In genomic region chr2:128442053-128442751, GRCh38 we compare ENCODE assay signal across 1 cellular context.
TF ChIP-seq lines count a peak whose summit lies in the region.

No MANE protein-coding gene starts in this region.

TF ChIP-seq in HepG2, 621 proteins besides CTCF, POLR2A, EP300 and RAD21 (continued from another document and continues in another):
- TF ChIP-seq, protein P1, sequence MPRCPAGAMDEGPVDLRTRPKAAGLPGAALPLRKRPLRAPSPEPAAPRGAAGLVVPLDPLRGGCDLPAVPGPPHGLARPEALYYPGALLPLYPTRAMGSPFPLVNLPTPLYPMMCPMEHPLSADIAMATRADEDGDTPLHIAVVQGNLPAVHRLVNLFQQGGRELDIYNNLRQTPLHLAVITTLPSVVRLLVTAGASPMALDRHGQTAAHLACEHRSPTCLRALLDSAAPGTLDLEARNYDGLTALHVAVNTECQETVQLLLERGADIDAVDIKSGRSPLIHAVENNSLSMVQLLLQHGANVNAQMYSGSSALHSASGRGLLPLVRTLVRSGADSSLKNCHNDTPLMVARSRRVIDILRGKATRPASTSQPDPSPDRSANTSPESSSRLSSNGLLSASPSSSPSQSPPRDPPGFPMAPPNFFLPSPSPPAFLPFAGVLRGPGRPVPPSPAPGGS (CRISPR knock-in tag; IDR thresholded peaks at IDR 0.05) = no peak
- TF ChIP-seq AGO2 (optimal IDR thresholded peaks at IDR 0.05; ENCODE audit: low read depth, low read length) (no peak), GMEB2 (CRISPR knock-in tag; IDR thresholded peaks at IDR 0.05; ENCODE audit: low read depth) (no peak), ZFP82 (CRISPR knock-in tag; IDR thresholded peaks at IDR 0.05; ENCODE audit: borderline replicate concordance) (no peak), TIGD3 (CRISPR knock-in tag; IDR thresholded peaks at IDR 0.05; ENCODE audit: borderline replicate concordance) (no peak), TRIM24 (CRISPR knock-in tag; IDR thresholded peaks at IDR 0.05) (no peak), NR1H2 (CRISPR knock-in tag; IDR thresholded peaks at IDR 0.05; ENCODE audit: borderline replicate concordance, low read depth) (no peak), CAMTA2 (CRISPR knock-in tag; IDR thresholded peaks at IDR 0.05; ENCODE audit: borderline replicate concordance) (no peak), ZFYVE20 (CRISPR knock-in tag; IDR thresholded peaks at IDR 0.05; ENCODE audit: borderline replicate concordance, low read depth) (no peak), HOXA5 (CRISPR knock-in tag; IDR thresholded peaks at IDR 0.05) (no peak), TBX2 (CRISPR knock-in tag; IDR thresholded peaks at IDR 0.05; ENCODE audit: borderline replicate concordance) (no peak), THAP8 (CRISPR knock-in tag; IDR thresholded peaks at IDR 0.05; ENCODE audit: borderline replicate concordance) (no peak), NONO (IDR thresholded peaks at IDR 0.05) (no peak), NONO (CRISPR knock-in tag; conservative IDR thresholded peaks at IDR 0.05) (no peak), MTA1 (CRISPR knock-in tag; IDR thresholded peaks at IDR 0.05; ENCODE audit: borderline replicate concordance) (no peak), CSRNP2 (CRISPR knock-in tag; conservative IDR thresholded peaks at IDR 0.05; ENCODE audit: low read depth) (no peak), FIP1L1 (IDR thresholded peaks at IDR 0.05; ENCODE audit: borderline replicate concordance, insufficient read depth, low read depth, low read length) (no peak), ZMYM4 (CRISPR knock-in tag; IDR thresholded peaks at IDR 0.05) (no peak), GPN1 (CRISPR knock-in tag; IDR thresholded peaks at IDR 0.05; ENCODE audit: borderline replicate concordance) (no peak), GATAD2A (CRISPR knock-in tag; IDR thresholded peaks at IDR 0.05) (peak; percentile 39; the same call in 1 of the 2 replicates), ZBTB44 (CRISPR knock-in tag; IDR thresholded peaks at IDR 0.05) (no peak), NFYB (CRISPR knock-in tag; IDR thresholded peaks at IDR 0.05) (no peak), ZNF460 (CRISPR knock-in tag; IDR thresholded peaks at IDR 0.05; ENCODE audit: borderline replicate concordance) (no peak), ZBTB42 (CRISPR knock-in tag; IDR thresholded peaks at IDR 0.05) (no peak), ZNF326 (CRISPR knock-in tag; IDR thresholded peaks at IDR 0.05; ENCODE audit: borderline replicate concordance) (no peak), ZNF562 (CRISPR knock-in tag; IDR thresholded peaks at IDR 0.05; ENCODE audit: borderline replicate concordance) (no peak), ZBTB3 (CRISPR knock-in tag; IDR thresholded peaks at IDR 0.05; ENCODE audit: borderline replicate concordance, low read depth) (no peak), ZNF510 (CRISPR knock-in tag; IDR thresholded peaks at IDR 0.05; ENCODE audit: low read depth) (no peak), ZNF17 (CRISPR knock-in tag; IDR thresholded peaks at IDR 0.05) (no peak), MAZ (IDR thresholded peaks at IDR 0.05; ENCODE audit: borderline replicate concordance, low read depth, low read length) (no peak), MAZ (CRISPR knock-in tag; IDR thresholded peaks at IDR 0.05; ENCODE audit: low read depth) (no peak), ZNF225 (CRISPR knock-in tag; IDR thresholded peaks at IDR 0.05) (no peak), FOXA3 (CRISPR knock-in tag; IDR thresholded peaks at IDR 0.05) (peak; percentile 35; the same call in 1 of the 2 replicates), RORA (CRISPR knock-in tag; IDR thresholded peaks at IDR 0.05) (no peak), MYPOP (CRISPR knock-in tag; IDR thresholded peaks at IDR 0.05) (no peak)
- TF ChIP-seq, protein P2, sequence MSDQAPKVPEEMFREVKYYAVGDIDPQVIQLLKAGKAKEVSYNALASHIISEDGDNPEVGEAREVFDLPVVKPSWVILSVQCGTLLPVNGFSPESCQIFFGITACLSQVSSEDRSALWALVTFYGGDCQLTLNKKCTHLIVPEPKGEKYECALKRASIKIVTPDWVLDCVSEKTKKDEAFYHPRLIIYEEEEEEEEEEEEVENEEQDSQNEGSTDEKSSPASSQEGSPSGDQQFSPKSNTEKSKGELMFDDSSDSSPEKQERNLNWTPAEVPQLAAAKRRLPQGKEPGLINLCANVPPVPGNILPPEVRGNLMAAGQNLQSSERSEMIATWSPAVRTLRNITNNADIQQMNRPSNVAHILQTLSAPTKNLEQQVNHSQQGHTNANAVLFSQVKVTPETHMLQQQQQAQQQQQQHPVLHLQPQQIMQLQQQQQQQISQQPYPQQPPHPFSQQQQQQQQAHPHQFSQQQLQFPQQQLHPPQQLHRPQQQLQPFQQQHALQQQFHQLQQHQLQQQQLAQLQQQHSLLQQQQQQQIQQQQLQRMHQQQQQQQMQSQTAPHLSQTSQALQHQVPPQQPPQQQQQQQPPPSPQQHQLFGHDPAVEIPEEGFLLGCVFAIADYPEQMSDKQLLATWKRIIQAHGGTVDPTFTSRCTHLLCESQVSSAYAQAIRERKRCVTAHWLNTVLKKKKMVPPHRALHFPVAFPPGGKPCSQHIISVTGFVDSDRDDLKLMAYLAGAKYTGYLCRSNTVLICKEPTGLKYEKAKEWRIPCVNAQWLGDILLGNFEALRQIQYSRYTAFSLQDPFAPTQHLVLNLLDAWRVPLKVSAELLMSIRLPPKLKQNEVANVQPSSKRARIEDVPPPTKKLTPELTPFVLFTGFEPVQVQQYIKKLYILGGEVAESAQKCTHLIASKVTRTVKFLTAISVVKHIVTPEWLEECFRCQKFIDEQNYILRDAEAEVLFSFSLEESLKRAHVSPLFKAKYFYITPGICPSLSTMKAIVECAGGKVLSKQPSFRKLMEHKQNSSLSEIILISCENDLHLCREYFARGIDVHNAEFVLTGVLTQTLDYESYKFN (CRISPR knock-in tag; conservative IDR thresholded peaks at IDR 0.05) = 0 out of 2 replicates have a peak, but pooled peaks have one; percentile 28
- TF ChIP-seq, protein P3, sequence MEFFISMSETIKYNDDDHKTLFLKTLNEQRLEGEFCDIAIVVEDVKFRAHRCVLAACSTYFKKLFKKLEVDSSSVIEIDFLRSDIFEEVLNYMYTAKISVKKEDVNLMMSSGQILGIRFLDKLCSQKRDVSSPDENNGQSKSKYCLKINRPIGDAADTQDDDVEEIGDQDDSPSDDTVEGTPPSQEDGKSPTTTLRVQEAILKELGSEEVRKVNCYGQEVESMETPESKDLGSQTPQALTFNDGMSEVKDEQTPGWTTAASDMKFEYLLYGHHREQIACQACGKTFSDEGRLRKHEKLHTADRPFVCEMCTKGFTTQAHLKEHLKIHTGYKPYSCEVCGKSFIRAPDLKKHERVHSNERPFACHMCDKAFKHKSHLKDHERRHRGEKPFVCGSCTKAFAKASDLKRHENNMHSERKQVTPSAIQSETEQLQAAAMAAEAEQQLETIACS (CRISPR knock-in tag; IDR thresholded peaks at IDR 0.05) = no peak
- TF ChIP-seq, protein P4, sequence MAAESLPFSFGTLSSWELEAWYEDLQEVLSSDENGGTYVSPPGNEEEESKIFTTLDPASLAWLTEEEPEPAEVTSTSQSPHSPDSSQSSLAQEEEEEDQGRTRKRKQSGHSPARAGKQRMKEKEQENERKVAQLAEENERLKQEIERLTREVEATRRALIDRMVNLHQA (CRISPR knock-in tag; IDR thresholded peaks at IDR 0.05) = no peak
- TF ChIP-seq, protein P5, sequence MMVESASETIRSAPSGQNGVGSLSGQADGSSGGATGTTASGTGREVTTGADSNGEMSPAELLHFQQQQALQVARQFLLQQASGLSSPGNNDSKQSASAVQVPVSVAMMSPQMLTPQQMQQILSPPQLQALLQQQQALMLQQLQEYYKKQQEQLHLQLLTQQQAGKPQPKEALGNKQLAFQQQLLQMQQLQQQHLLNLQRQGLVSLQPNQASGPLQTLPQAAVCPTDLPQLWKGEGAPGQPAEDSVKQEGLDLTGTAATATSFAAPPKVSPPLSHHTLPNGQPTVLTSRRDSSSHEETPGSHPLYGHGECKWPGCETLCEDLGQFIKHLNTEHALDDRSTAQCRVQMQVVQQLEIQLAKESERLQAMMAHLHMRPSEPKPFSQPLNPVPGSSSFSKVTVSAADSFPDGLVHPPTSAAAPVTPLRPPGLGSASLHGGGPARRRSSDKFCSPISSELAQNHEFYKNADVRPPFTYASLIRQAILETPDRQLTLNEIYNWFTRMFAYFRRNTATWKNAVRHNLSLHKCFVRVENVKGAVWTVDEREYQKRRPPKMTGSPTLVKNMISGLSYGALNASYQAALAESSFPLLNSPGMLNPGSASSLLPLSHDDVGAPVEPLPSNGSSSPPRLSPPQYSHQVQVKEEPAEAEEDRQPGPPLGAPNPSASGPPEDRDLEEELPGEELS (CRISPR knock-in tag; IDR thresholded peaks at IDR 0.05) = peak; percentile 43; the same call in 1 of the 2 replicates
- TF ChIP-seq, protein P6, sequence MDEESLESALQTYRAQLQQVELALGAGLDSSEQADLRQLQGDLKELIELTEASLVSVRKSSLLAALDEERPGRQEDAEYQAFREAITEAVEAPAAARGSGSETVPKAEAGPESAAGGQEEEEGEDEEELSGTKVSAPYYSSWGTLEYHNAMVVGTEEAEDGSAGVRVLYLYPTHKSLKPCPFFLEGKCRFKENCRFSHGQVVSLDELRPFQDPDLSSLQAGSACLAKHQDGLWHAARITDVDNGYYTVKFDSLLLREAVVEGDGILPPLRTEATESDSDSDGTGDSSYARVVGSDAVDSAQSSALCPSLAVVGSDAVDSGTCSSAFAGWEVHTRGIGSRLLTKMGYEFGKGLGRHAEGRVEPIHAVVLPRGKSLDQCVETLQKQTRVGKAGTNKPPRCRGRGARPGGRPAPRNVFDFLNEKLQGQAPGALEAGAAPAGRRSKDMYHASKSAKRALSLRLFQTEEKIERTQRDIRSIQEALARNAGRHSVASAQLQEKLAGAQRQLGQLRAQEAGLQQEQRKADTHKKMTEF (CRISPR knock-in tag; IDR thresholded peaks at IDR 0.05) = no peak
- TF ChIP-seq, protein P7, sequence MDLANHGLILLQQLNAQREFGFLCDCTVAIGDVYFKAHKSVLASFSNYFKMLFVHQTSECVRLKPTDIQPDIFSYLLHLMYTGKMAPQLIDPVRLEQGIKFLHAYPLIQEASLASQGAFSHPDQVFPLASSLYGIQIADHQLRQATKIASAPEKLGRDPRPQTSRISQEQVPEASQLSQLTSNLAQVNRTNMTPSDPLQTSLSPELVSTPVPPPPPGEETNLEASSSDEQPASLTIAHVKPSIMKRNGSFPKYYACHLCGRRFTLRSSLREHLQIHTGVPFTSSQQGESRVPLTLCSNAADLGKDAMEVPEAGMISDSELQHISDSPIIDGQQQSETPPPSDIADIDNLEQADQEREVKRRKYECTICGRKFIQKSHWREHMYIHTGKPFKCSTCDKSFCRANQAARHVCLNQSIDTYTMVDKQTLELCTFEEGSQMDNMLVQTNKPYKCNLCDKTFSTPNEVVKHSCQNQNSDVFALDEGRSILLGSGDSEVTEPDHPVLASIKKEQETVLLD (CRISPR knock-in tag; IDR thresholded peaks at IDR 0.05; ENCODE audit: low read depth) = no peak
